ENCODE assay signal across 8 cellular contexts in the genomic region with DNA sequence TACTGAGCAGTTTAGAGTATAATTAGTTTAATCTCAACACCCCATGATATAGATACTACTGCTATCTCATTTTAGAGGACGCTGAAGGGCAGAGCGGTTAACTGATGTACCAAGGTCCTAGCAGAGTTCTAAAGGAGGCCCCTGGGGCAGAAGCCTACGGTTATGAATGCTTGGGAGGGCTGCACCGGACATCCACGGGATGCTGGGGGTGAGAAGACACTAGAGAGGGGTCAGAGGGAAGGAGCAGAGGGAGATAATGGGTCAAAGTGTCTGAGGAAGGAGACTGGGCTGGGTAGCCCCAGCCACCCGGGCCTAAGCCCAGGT. TPM values are rescaled to one million over a fixed set of nuclear protein-coding genes. Genes with fewer than 3 reads are reported as not detected.
A peak's percentile ranks its signal among the peaks of the same experiment; 100 is the strongest.
DNase-seq lines count a peak whose midpoint lies in the region; ATAC-seq and TF ChIP-seq lines count a peak whose summit lies in the region.

No MANE protein-coding gene starts in this region.

- TF ChIP-seq CTCF in OCI-LY7 (conservative IDR thresholded peaks at IDR 0.05; ENCODE audit: low read length) (no peak), fibroblast of lung (conservative IDR thresholded peaks at IDR 0.05 in 1 of 2, IDR thresholded peaks at IDR 0.05 in 1 of 2; ENCODE audit: low read depth in 1 of 2, low read length in 2 of 2) (no peak)

- H3K4me2 ChIP-seq in OCI-LY7 (ENCODE audit: low read length) (peak overlapping the region; percentile 83), fibroblast of lung (ENCODE audit: extremely low read depth, insufficient read depth, low read length) (peak overlapping the region; percentile 93)

- intact Hi-C loops in OCI-LY7 (cut with micrococcal nuclease; ENCODE audit: unreplicated experiment): no loop called here

- no peak overlapping the region for H3K9ac ChIP-seq in fibroblast of lung (ENCODE audit: insufficient read depth, low read length)
- H3K9ac ChIP-seq in skeletal muscle tissue (ENCODE audit: low read depth in 1 of 3, low read length in 3 of 3): peak overlapping the region in 1 of 3 donors; percentile 87

- H3K9me3 ChIP-seq in OCI-LY7 (ENCODE audit: low read length): no peaks in the 10 kb centered on the region
- no peaks in the 10 kb centered on the region for H3K9me3 ChIP-seq in fibroblast of lung (ENCODE audit: control insufficient read depth, insufficient read depth, low read depth, low read length)
- H3K9me3 ChIP-seq in skeletal muscle tissue (ENCODE audit: control insufficient read depth in 3 of 3, low read length in 3 of 3): no peaks in the 10 kb centered on the region

- 0 out of 2 replicates have a peak, but pooled peaks cover 4% of the 10 kb centered on the region for H4K20me1 ChIP-seq in OCI-LY7 (ENCODE audit: insufficient read depth, low read length)
- H4K20me1 ChIP-seq in fibroblast of lung (ENCODE audit: control insufficient read depth, extremely low read depth, insufficient read depth, low read length): no peaks in the 10 kb centered on the region

- CTCF ChIA-PET in OCI-LY7 (lab: Charles Lee; ENCODE audit: unreplicated experiment): no interaction called here
- CTCF ChIA-PET in HEK293T (lab: Yijun Ruan, JAX): no interaction called here

- no peaks in the 10 kb centered on the region for H3K9me2 ChIP-seq in OCI-LY7 (ENCODE audit: insufficient read depth, low read length)

- peaks cover 31% of the 10 kb centered on the region for H3K36me3 ChIP-seq in OCI-LY7 (ENCODE audit: insufficient read depth, low read length)
- H3K36me3 ChIP-seq in fibroblast of lung (ENCODE audit: control insufficient read depth, insufficient read depth, low read length): no peaks in the 10 kb centered on the region
- H3K36me3 ChIP-seq in skeletal muscle tissue (ENCODE audit: control insufficient read depth in 3 of 3, insufficient read depth in 3 of 3, low read length in 3 of 3): peaks cover 0 to 3% (median 0%) of the 10 kb centered on the region in 3 donors

- H2AFZ ChIP-seq in OCI-LY7 (ENCODE audit: low read length) (peak overlapping the region; percentile 95), fibroblast of lung (ENCODE audit: low read length) (peak overlapping the region; percentile 87)

- H3K4me3 ChIP-seq in OCI-LY7 (ENCODE audit: low read depth, low read length, poor library complexity, severe bottlenecking): peak overlapping the region; percentile 89
- H3K4me3 ChIP-seq in fibroblast of lung (replicated peaks in 1 of 4; ENCODE audit: control extremely low read depth in 1 of 4, insufficient read depth in 1 of 4, low read depth in 3 of 4, low read length in 4 of 4): peak overlapping the region; percentile 41 to 90 (median 82)
- H3K4me3 ChIP-seq in skeletal muscle tissue (ENCODE audit: low read length in 3 of 3): peak overlapping the region; percentile 84 to 98 (median 96)

- POLR2A ChIA-PET in OCI-LY7 (lab: Charles Lee) (interaction anchor here (0.7 kb wide), 1 partner anchor 10 kb away, joined by 3 read pairs; no protein-coding TSS in a partner anchor), HEK293T (lab: Yijun Ruan, JAX) (no interaction called here)

- peak; percentile 7 for ATAC-seq in GM21390 (IDR thresholded peaks at IDR 0.05; ENCODE audit: unreplicated experiment)
- no peak for ATAC-seq in GM21529 (IDR thresholded peaks at IDR 0.05; ENCODE audit: unreplicated experiment)

- no TSS peak for BruUV-seq in OCI-LY7 (replicated peaks; lab: Mats Ljungman, UMichigan)

- peaks cover 34% of the 10 kb centered on the region for H3K79me2 ChIP-seq in OCI-LY7 (ENCODE audit: insufficient read depth, low read depth, low read length)
- peaks cover 15% of the 10 kb centered on the region for H3K79me2 ChIP-seq in fibroblast of lung (ENCODE audit: control insufficient read depth, insufficient read depth, low read length)

- peak; percentile 18 for DNase-seq in OCI-LY7 (ENCODE audit: low spot score)
- no peak for DNase-seq in fibroblast of lung (ENCODE audit: low read depth in 2 of 2)
- no peak for DNase-seq in activated gamma-delta T cell treated with Interleukin-2 at 50 U/mL for 16 hours
- DNase-seq in GM19240 (ENCODE audit: insufficient read length, low spot score): no peak
- no peak for DNase-seq in HEK293T (ENCODE audit: extremely low spot score)

- peak overlapping the region; percentile 69 for H3K27ac ChIP-seq in OCI-LY7 (ENCODE audit: low read depth, low read length, poor library complexity, severe bottlenecking)
- no peak overlapping the region for H3K27ac ChIP-seq in fibroblast of lung (ENCODE audit: insufficient read depth, low read length)
- H3K27ac ChIP-seq in skeletal muscle tissue (ENCODE audit: low read depth, low read length): no peak overlapping the region

- H3K27me3 ChIP-seq in fibroblast of lung (ENCODE audit: control insufficient read depth, insufficient read depth, low read length) (no peaks in the 10 kb centered on the region), skeletal muscle tissue (ENCODE audit: control insufficient read depth in 3 of 3, insufficient read depth in 3 of 3, low read length in 3 of 3) (no peaks in the 10 kb centered on the region)

- H3K4me1 ChIP-seq in OCI-LY7 (ENCODE audit: insufficient read depth, low read length, poor library complexity, severe bottlenecking): peaks cover 30% of the 10 kb centered on the region
- peaks cover 2% of the 10 kb centered on the region for H3K4me1 ChIP-seq in fibroblast of lung (ENCODE audit: control insufficient read depth, extremely low read depth, insufficient read depth, low read length)
- H3K4me1 ChIP-seq in skeletal muscle tissue (ENCODE audit: control insufficient read depth in 3 of 3, insufficient read depth in 3 of 3, low read length in 3 of 3): peaks cover 7 to 16% (median 15%) of the 10 kb centered on the region in 3 donors

TF ChIP-seq in HEK293T, 16 proteins besides CTCF, POLR2A, EP300 and RAD21:
- TF ChIP-seq NFRKB (IDR thresholded peaks at IDR 0.05): no peak
- TF ChIP-seq FOXA1 (IDR thresholded peaks at IDR 0.05): no peak
- no peak for TF ChIP-seq TARDBP (IDR thresholded peaks at IDR 0.05)
- no peak for TF ChIP-seq BHLHE40 (IDR thresholded peaks at IDR 0.05; ENCODE audit: borderline replicate concordance)
- TF ChIP-seq ELF4 (IDR thresholded peaks at IDR 0.05): no peak
- TF ChIP-seq ZNF384 (IDR thresholded peaks at IDR 0.05): no peak
- no peak for TF ChIP-seq HDGF (IDR thresholded peaks at IDR 0.05; ENCODE audit: borderline replicate concordance)

RNA-seq across cellular contexts. Expression of a gene that starts 1.6 kb away (rescaled TPM):
- total RNA-seq in OCI-LY7 (2014; rRNA removed; shearing (Covaris generic)): 14.6 and 22.2 TPM in 2 replicates
- 35.2 and 37.6 TPM in 2 replicates for total RNA-seq in OCI-LY7 (2022)
- total RNA-seq in fibroblast of lung: 13.9 and 16.5 TPM in 2 replicates
- polyA plus RNA-seq in fibroblast of lung: 23.8 and 34.3 TPM in 2 replicates
- polyA plus RNA-seq in fibroblast of lung (2012): 15.8 and 22.8 TPM in 2 replicates
- 0.86 TPM in 1 of 2 replicates, not detected in the other for polyA minus RNA-seq in fibroblast of lung (ENCODE audit: low replicate concordance)
- 9.4 TPM for total RNA-seq in skeletal muscle tissue

RNA-seq across cellular contexts. Expression of a gene that starts 56.3 kb away (rescaled TPM):
- total RNA-seq in OCI-LY7 (2014; rRNA removed; shearing (Covaris generic)): 11.6 and 18.9 TPM in 2 replicates
- total RNA-seq in OCI-LY7 (2022) (20.2 and 23.2 TPM in 2 replicates), fibroblast of lung (38.3 and 44.4 TPM in 2 replicates), skeletal muscle tissue (26.6 TPM)
- 30.0 and 37.2 TPM in 2 replicates for polyA plus RNA-seq in fibroblast of lung
- polyA plus RNA-seq in fibroblast of lung (2012): 13.5 and 14.7 TPM in 2 replicates
- 1.9 and 2.8 TPM in 2 replicates for polyA minus RNA-seq in fibroblast of lung (ENCODE audit: low replicate concordance)
